In genomic region chr16:19696312-19696711, GRCh38 we compare ENCODE assay signal across 8 cellular contexts. TPM values are rescaled to one million over a fixed set of nuclear protein-coding genes. Genes with fewer than 3 reads are reported as not detected.
DNase-seq lines count a peak whose midpoint lies in the region; ATAC-seq and TF ChIP-seq lines count a peak whose summit lies in the region.

No MANE protein-coding gene starts in this region.

- peaks cover 0 to 21% (median 0%) of the 10 kb centered on the region in 3 donors for H3K36me3 ChIP-seq in Peyer's patch

- H3K4me3 ChIP-seq in HFF-Myc (replicated peaks; ENCODE audit: low read depth, low read length) (no peak overlapping the region), Peyer's patch (no peak overlapping the region)

- peak overlapping the region; percentile 49 to 72 (median 68) for H3K27ac ChIP-seq in Peyer's patch

- no peaks in the 10 kb centered on the region for H3K27me3 Mint-ChIP-seq in activated naive CD8-positive, alpha-beta T cell treated with anti-CD3 and anti-CD28 coated beads for 36 hours

- no peak overlapping the region for H3K4me3 Mint-ChIP-seq in activated naive CD8-positive, alpha-beta T cell treated with anti-CD3 and anti-CD28 coated beads for 36 hours

- no peak for TF ChIP-seq POLR2A in Peyer's patch (IDR thresholded peaks at IDR 0.05)

- peaks cover 0 to 40% (median 13%) of the 10 kb centered on the region in 4 donors for H3K4me1 ChIP-seq in Peyer's patch

- H3K27ac Mint-ChIP-seq in activated naive CD8-positive, alpha-beta T cell treated with anti-CD3 and anti-CD28 coated beads for 36 hours = peak overlapping the region; percentile 42

- H3K27me3 ChIP-seq in Peyer's patch = no peaks in the 10 kb centered on the region

- intact Hi-C loops in cardiac septum (cut with DNase I) = loop anchor here (2.0 to 10.0 kb wide), 2 partner anchors 92 to 188 kb away; partner anchors contain the start of gene GPRC5B

- H3K9me3 ChIP-seq in Peyer's patch = no peaks in the 10 kb centered on the region

- TF ChIP-seq CTCF in HFF-Myc (IDR thresholded peaks at IDR 0.05; ENCODE audit: low read depth, low read length, missing control alignments) (no peak), Peyer's patch (IDR thresholded peaks at IDR 0.05) (no peak)

- no peaks in the 10 kb centered on the region for H3K9me3 Mint-ChIP-seq in activated naive CD8-positive, alpha-beta T cell treated with anti-CD3 and anti-CD28 coated beads for 36 hours

- H3K36me3 Mint-ChIP-seq in activated naive CD8-positive, alpha-beta T cell treated with anti-CD3 and anti-CD28 coated beads for 36 hours = peaks cover 19% of the 10 kb centered on the region

- peaks cover 30% of the 10 kb centered on the region for H3K4me1 Mint-ChIP-seq in activated naive CD8-positive, alpha-beta T cell treated with anti-CD3 and anti-CD28 coated beads for 36 hours

- DNase-seq in HFF-Myc (ENCODE audit: extremely low read depth, low read depth) = peak; percentile 73
- DNase-seq in Peyer's patch = peak; percentile 46 to 89 (median 70)
- DNase-seq in activated naive CD8-positive, alpha-beta T cell treated with anti-CD3 and anti-CD28 coated beads for 36 hours = peak; percentile 35
- peak; percentile 85 for DNase-seq in cardiac septum (ENCODE audit: low spot score)
- peak in 2 of 3 donors; percentile 23 to 40 for DNase-seq in stimulated activated CD4-positive, alpha-beta T cell treated with anti-CD3 and anti-CD28 coated beads, Interleukin-12 subunit alpha, Interleukin-12 subunit beta, amount 100 ng/mL, for 48 hours (ENCODE audit: low read depth in 2 of 3, low spot score in 1 of 3)
- DNase-seq in NCI-H82 (lab: John Stamatoyannopoulos, UW) = no peak
- no peak for DNase-seq in midbrain (lab: John Stamatoyannopoulos, UW)

- no peak for ATAC-seq in HG03139 (IDR thresholded peaks at IDR 0.05; ENCODE audit: unreplicated experiment)

RNA-seq across cellular contexts. Expression of gene KNOP1, which starts 21.7 kb away (rescaled TPM):
- total RNA-seq in Peyer's patch (10 to 100 TPM in 3 of 4 donors, 1 to 10 TPM in 1; 10.0 to 26.1 (median 19.9) TPM), cardiac septum (6.8 TPM)
- 10 to 100 TPM; 32.0 to 34.4 TPM for total RNA-seq in activated naive CD8-positive, alpha-beta T cell treated with anti-CD3 and anti-CD28 coated beads for 36 hours

RNA-seq across cellular contexts. Expression of gene IQCK, which starts 21.8 kb away (rescaled TPM):
- total RNA-seq in Peyer's patch (10 to 100 TPM in 2 of 4 donors, 1 to 10 TPM in 2; 8.2 to 42.9 (median 10.3) TPM), cardiac septum (7.3 TPM)
- total RNA-seq in activated naive CD8-positive, alpha-beta T cell treated with anti-CD3 and anti-CD28 coated beads for 36 hours = 1 to 10 TPM; 3.3 to 4.0 TPM

Comparison
In these comparisons a context has a peak if more than half of its experiments do, and no peak if none do; other contexts are left out.
1. DNase-seq: peak in HFF-Myc (single experiment), Peyer's patch (3 of 3), activated naive CD8-positive, alpha-beta T cell treated with anti-CD3 and anti-CD28 coated beads for 36 hours (single experiment), cardiac septum (single experiment) and stimulated activated CD4-positive, alpha-beta T cell treated with anti-CD3 and anti-CD28 coated beads, Interleukin-12 subunit alpha, Interleukin-12 subunit beta, amount 100 ng/mL, for 48 hours (2 of 3); none in NCI-H82 (single experiment) and midbrain (single experiment).